10 cellular contexts compared by ENCODE assay signal in the genomic region with DNA sequence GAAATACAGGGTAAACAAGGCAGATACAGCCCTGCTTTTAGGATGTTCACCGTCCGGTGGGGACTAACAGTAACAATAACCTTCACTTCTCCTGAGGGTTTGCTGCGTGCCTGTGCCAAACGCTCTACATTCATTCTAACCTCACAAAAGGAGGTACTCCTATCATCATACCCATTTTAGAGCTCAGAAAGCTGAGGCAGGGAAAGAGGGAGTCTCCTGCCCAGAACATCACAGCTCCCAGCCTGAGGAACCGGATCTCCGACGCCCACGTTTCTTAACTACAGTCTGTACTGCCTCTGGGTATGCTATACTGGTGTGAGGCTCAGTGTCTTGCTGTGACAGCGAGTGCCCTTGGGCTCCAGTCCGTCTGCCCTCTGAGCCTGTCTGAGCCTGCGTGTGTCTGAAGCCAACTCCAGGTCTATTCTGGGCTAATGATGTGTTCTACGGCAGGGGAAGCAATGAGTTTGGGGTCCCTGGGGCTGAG. TPM values are rescaled to one million over a fixed set of nuclear protein-coding genes. Genes with fewer than 3 reads are reported as not detected.
A peak's percentile ranks its signal among the peaks of the same experiment; 100 is the strongest.
DNase-seq lines count a peak whose midpoint lies in the region; ATAC-seq and TF ChIP-seq lines count a peak whose summit lies in the region.
"Had no signal": no experiment of that assay in that cellular context is flagged by ENCODE, and none has a peak within 500 bp of the region (broad histone marks: within the 10 kb centered on the region; RNA-seq: fewer than 3 reads in every experiment).

No MANE protein-coding gene starts in this region.

- peaks cover 40% of the 10 kb centered on the region for H3K4me1 Mint-ChIP-seq in activated CD4-positive, alpha-beta T cell treated with anti-CD3 and anti-CD28 coated beads for 36 hours
- peaks cover 34 to 45% of the 10 kb centered on the region in 2 donors for H3K4me1 Mint-ChIP-seq in immature natural killer cell

- H3K27ac ChIP-seq in adrenal gland: peak overlapping the region; percentile 88 to 94 (median 92)
- H3K27ac ChIP-seq in temporal lobe (ENCODE audit: low read depth, low read length): peak overlapping the region; percentile 33

- H3K36me3 Mint-ChIP-seq in activated CD4-positive, alpha-beta T cell treated with anti-CD3 and anti-CD28 coated beads for 36 hours (ENCODE audit: low read depth): peaks cover 2% of the 10 kb centered on the region
- no peaks in the 10 kb centered on the region for H3K36me3 Mint-ChIP-seq in immature natural killer cell

- H3K9me3 Mint-ChIP-seq in activated CD4-positive, alpha-beta T cell treated with anti-CD3 and anti-CD28 coated beads for 36 hours (ENCODE audit: low read depth): no peaks in the 10 kb centered on the region
- no peaks in the 10 kb centered on the region for H3K9me3 Mint-ChIP-seq in immature natural killer cell

- no peak for DNase-seq in activated CD4-positive, alpha-beta T cell treated with anti-CD3 and anti-CD28 coated beads for 36 hours
- no peak for DNase-seq in activated CD4-positive, alpha-beta T cell treated with anti-CD3 and anti-CD28 coated beads for 4 hours
- DNase-seq in adrenal gland (peak in 6 of 7 donors; percentile 46 to 79 (median 71)), immature natural killer cell (no peak), amygdala (lab: John Stamatoyannopoulos, UW) (no peak)
- no peak for DNase-seq in activated CD4-positive, CD25-positive, alpha-beta regulatory T cell treated with anti-CD3 and anti-CD28 coated beads, Interleukin-2, amount 50 U/mL, for 72 hours
- no peak for DNase-seq in NK-92 treated with Interleukin-12 subunit alpha and Interleukin-12 subunit beta, amount 100 ng/mL, for 24 hours (lab: John Stamatoyannopoulos, UW)

- H3K4me1 ChIP-seq in adrenal gland (replicated peaks in 1 of 2): peaks cover 29 to 45% of the 10 kb centered on the region in 2 donors

- peak in 1 of 2 donors; percentile 37 for TF ChIP-seq POLR2A in adrenal gland (IDR thresholded peaks at IDR 0.05)

- H3K27me3 ChIP-seq in adrenal gland: no peaks in the 10 kb centered on the region
- H3K27me3 ChIP-seq: sigmoid colon had no signal

- no peak for ATAC-seq in activated CD4-positive, alpha-beta T cell treated with anti-CD3 and anti-CD28 coated beads for 36 hours

- H3K27ac Mint-ChIP-seq in activated CD4-positive, alpha-beta T cell treated with anti-CD3 and anti-CD28 coated beads for 36 hours: peak overlapping the region; percentile 92
- H3K27ac Mint-ChIP-seq in immature natural killer cell: peak overlapping the region in 2 of 6 donors; percentile 85 to 88

- CTCF ChIA-PET in activated CD4-positive, alpha-beta T cell treated with anti-CD3 and anti-CD28 coated beads for 36 hours (lab: Charles Lee): no interaction called here

- intact Hi-C loops in activated CD4-positive, alpha-beta T cell treated with anti-CD3 and anti-CD28 coated beads for 36 hours (cut with DNase I, micrococcal nuclease): loop anchor here in 1 of 2 experiments (2.0 to 10.0 kb wide), 2 partner anchors 299 to 1103 kb away; partner anchors contain the start of gene ETHE1
- intact Hi-C loops in adrenal gland (cut with DNase I): no loop called here

- WGBS in adrenal gland, 4 donors: 31 to 40% (median 37%) methylated on average over 10 to 12 of the region's 12 CpGs

- H3K36me3 ChIP-seq in adrenal gland (replicated peaks in 1 of 2): no peaks in the 10 kb centered on the region
- H3K36me3 ChIP-seq: sigmoid colon had no signal

- no peak for TF ChIP-seq CTCF in adrenal gland (IDR thresholded peaks at IDR 0.05)

- H3K4me3 ChIP-seq in adrenal gland: peak overlapping the region in 2 of 4 donors; percentile 11 to 66

- H3K27me3 Mint-ChIP-seq in activated CD4-positive, alpha-beta T cell treated with anti-CD3 and anti-CD28 coated beads for 36 hours: no peaks in the 10 kb centered on the region
- H3K27me3 Mint-ChIP-seq in immature natural killer cell (ENCODE audit: low read depth in 3 of 3): peaks cover 0 to 4% (median 2%) of the 10 kb centered on the region in 3 donors

- H3K9me3 ChIP-seq in adrenal gland (replicated peaks in 1 of 3): no peaks in the 10 kb centered on the region
- H3K9me3 ChIP-seq: sigmoid colon had no signal

- POLR2A ChIA-PET in activated CD4-positive, alpha-beta T cell treated with anti-CD3 and anti-CD28 coated beads for 36 hours (lab: Charles Lee): no interaction called here

- H3K4me3 Mint-ChIP-seq in activated CD4-positive, alpha-beta T cell treated with anti-CD3 and anti-CD28 coated beads for 36 hours: peak overlapping the region; percentile 86
- H3K4me3 Mint-ChIP-seq in immature natural killer cell: peak overlapping the region; percentile 90 to 98 (median 97)

RNA-seq across cellular contexts. Expression of gene LIPE, which starts 5.1 kb away (rescaled TPM):
- total RNA-seq in activated CD4-positive, alpha-beta T cell treated with anti-CD3 and anti-CD28 coated beads for 36 hours: 10 to 100 TPM; 27.8 to 32.8 TPM
- total RNA-seq in adrenal gland: 100 to 1,000 TPM in 1 of 8 donors, 10 to 100 TPM in 7; 11.2 to 230 (median 43.3) TPM
- polyA plus RNA-seq in adrenal gland: 100 to 1,000 TPM in 1 of 3 donors, 10 to 100 TPM in 2; 29.9 to 204 (median 68.6) TPM
- 1 to 10 TPM; 1.9 to 3.9 (median 2.3) TPM for polyA plus RNA-seq in immature natural killer cell
- total RNA-seq in temporal lobe: 6.9 TPM

RNA-seq across cellular contexts. Expression of gene CXCL17, which starts 20.6 kb away (rescaled TPM):
- not detected for total RNA-seq in activated CD4-positive, alpha-beta T cell treated with anti-CD3 and anti-CD28 coated beads for 36 hours
- total RNA-seq in adrenal gland (under 1 TPM in 2 of 8 donors, not detected in 6; 0.34 to 0.50 TPM), temporal lobe (not detected)
- polyA plus RNA-seq in adrenal gland (under 1 TPM in 1 of 3 donors, not detected in 2; 0.27 TPM), immature natural killer cell (not detected)
- total RNA-seq: sigmoid colon; T-helper 2 cell treated with Interferon-gamma antibody and Interleukin-4, amounts not matched to agents 100 ng/mL and 5 ng/mL, for 36 hours had no signal

RNA-seq across cellular contexts. Expression of gene CNFN, which starts 32.0 kb away (rescaled TPM):
- not detected for total RNA-seq in activated CD4-positive, alpha-beta T cell treated with anti-CD3 and anti-CD28 coated beads for 36 hours
- total RNA-seq in adrenal gland (1 to 10 TPM in 6 of 8 donors, not detected in 2; 2.3 to 4.7 (median 3.5) TPM), temporal lobe (not detected)
- polyA plus RNA-seq in adrenal gland (10 to 100 TPM in 1 of 3 donors, 1 to 10 TPM in 2; 1.2 to 20.9 (median 7.4) TPM), immature natural killer cell (1 to 10 TPM in 2 of 3 donors, not detected in 1; 3.3 to 7.1 TPM)
- total RNA-seq: sigmoid colon had no signal

Comparison
In these comparisons a context has a peak if more than half of its experiments do, and no peak if none do; other contexts are left out.
1. DNase-seq: peak in adrenal gland (6 of 7); none in activated CD4-positive, alpha-beta T cell treated with anti-CD3 and anti-CD28 coated beads for 36 hours (single experiment), activated CD4-positive, alpha-beta T cell treated with anti-CD3 and anti-CD28 coated beads for 4 hours (0 of 2), immature natural killer cell (0 of 3), amygdala (0 of 56), activated CD4-positive, CD25-positive, alpha-beta regulatory T cell treated with anti-CD3 and anti-CD28 coated beads, Interleukin-2, amount 50 U/mL, for 72 hours (single experiment) and NK-92 treated with Interleukin-12 subunit alpha and Interleukin-12 subunit beta, amount 100 ng/mL, for 24 hours (single experiment).